ENCODE assay signal across 29 cellular contexts in the genomic region with DNA sequence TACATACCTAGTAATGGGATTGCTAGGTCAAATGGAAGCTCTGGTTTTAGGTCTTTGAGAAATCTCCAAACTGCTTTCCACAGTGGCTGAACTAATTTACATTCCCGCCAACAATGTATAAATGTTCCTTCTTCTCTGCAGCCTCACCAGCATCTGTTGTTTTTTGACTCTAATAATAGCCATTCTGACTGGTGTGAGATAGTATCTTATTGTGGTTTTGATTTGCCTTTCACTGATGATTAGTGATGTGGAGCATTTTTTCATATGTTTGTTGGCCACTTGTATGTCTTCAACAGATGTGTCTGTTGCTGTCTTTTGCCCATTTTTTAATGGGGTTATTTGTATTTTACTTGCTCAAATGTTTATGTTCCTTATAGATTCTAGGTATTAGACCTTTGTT.
DNase-seq lines count a peak whose midpoint lies in the region; TF ChIP-seq lines count a peak whose summit lies in the region.
"Had no signal": no experiment of that assay in that cellular context is flagged by ENCODE, and none has a peak within 500 bp of the region (broad histone marks: within the 10 kb centered on the region; RNA-seq: fewer than 3 reads in every experiment).

No MANE protein-coding gene starts in this region.

- peak overlapping the region; percentile 66 for H3K4me2 ChIP-seq in OCI-LY7 (ENCODE audit: low read length)
- H3K4me2 ChIP-seq in skeletal muscle satellite cell (ENCODE audit: low read length): no peak overlapping the region

- H3K4me3 ChIP-seq in OCI-LY7 (ENCODE audit: low read depth, low read length, poor library complexity, severe bottlenecking) (peak overlapping the region; percentile 46), fibroblast of the aortic adventitia (ENCODE audit: low read depth, low read length) (no peak overlapping the region), skeletal muscle satellite cell (ENCODE audit: low read length) (no peak overlapping the region)
- H3K4me3 ChIP-seq: right lobe of liver, thyroid gland had no signal

- H4K20me1 ChIP-seq in OCI-LY7 (ENCODE audit: insufficient read depth, low read length): no peaks in the 10 kb centered on the region

- H3K27me3 ChIP-seq in skeletal muscle satellite cell (ENCODE audit: control insufficient read depth, insufficient read depth, low read length): no peaks in the 10 kb centered on the region
- H3K27me3 ChIP-seq: right lobe of liver, thyroid gland had no signal

- H3K36me3 ChIP-seq in OCI-LY7 (ENCODE audit: insufficient read depth, low read length) (peaks cover 32% of the 10 kb centered on the region), skeletal muscle satellite cell (ENCODE audit: insufficient read depth, low read length) (no peaks in the 10 kb centered on the region)
- H3K36me3 ChIP-seq: right lobe of liver, thyroid gland had no signal

- peaks cover 34% of the 10 kb centered on the region for H3K9me3 ChIP-seq in OCI-LY7 (ENCODE audit: low read length)
- H3K9me3 ChIP-seq in skeletal muscle satellite cell (replicated peaks; ENCODE audit: low read length): no peaks in the 10 kb centered on the region
- H3K9me3 ChIP-seq: right lobe of liver, thyroid gland had no signal

- POLR2A ChIA-PET in OCI-LY7 (lab: Charles Lee): interaction anchor here (1.3 kb wide), 1 partner anchor 35 kb away, joined by 3 read pairs; no protein-coding TSS in a partner anchor

- H3K9me2 ChIP-seq in OCI-LY7 (ENCODE audit: insufficient read depth, low read length): no peaks in the 10 kb centered on the region

- CTCF ChIA-PET in OCI-LY7 (lab: Charles Lee; ENCODE audit: unreplicated experiment): no interaction called here

- no peak for TF ChIP-seq CTCF in OCI-LY7 (conservative IDR thresholded peaks at IDR 0.05; ENCODE audit: low read length)
- TF ChIP-seq CTCF in fibroblast of the aortic adventitia (IDR thresholded peaks at IDR 0.05; ENCODE audit: insufficient read depth, low read length): no peak

- DNase-seq in EL (peak; percentile 51), OCI-LY7 (ENCODE audit: low spot score) (peak; percentile 84), fibroblast of the aortic adventitia (ENCODE audit: low read depth) (peak; percentile 26), NCI-H1048 (lab: John Stamatoyannopoulos, UW) (no peak), posterior vena cava (ENCODE audit: low spot score) (no peak), NCI-H128 (lab: John Stamatoyannopoulos, UW; ENCODE audit: unreplicated experiment) (no peak)
- DNase-seq: activated CD4-positive, alpha-beta T cell treated with anti-CD3 and anti-CD28 coated beads, Interleukin-2, amount 10 ng/mL, durations not matched to agents 24 days and 14 days; activated CD8-positive, alpha-beta memory T cell treated with anti-CD3 and anti-CD28 coated beads for 24 hours; activated T-cell treated with anti-CD3 and anti-CD28 coated beads for 4 hours; amniotic stem cell; Calu3; DMS79 treated with DMSO at 0.1 percent for 48 hours; hypothalamus; KG1; left cardiac atrium; MM.1S; NCI-H1436; NCI-H2081 treated with DMSO at 0.1 percent for 48 hours; NCI-H226; NCI-H526 treated with DMSO at 0.1 percent for 48 hours; NK-92 treated with Interleukin-12 subunit alpha and Interleukin-12 subunit beta, amount 100 ng/mL, for 24 hours; posterior cingulate gyrus; right lobe of liver; Right ventricle myocardium superior; stimulated activated CD4-positive, alpha-beta T cell treated with anti-CD3 and anti-CD28 coated beads, Interleukin-4, amount 100 ng/mL, for 24 hours; SW 1271; thyroid gland had no signal

- H3K4me1 ChIP-seq in OCI-LY7 (ENCODE audit: insufficient read depth, low read length, poor library complexity, severe bottlenecking) (peaks cover 81% of the 10 kb centered on the region), skeletal muscle satellite cell (ENCODE audit: control insufficient read depth, insufficient read depth, low read length) (peaks cover 43% of the 10 kb centered on the region)
- H3K4me1 ChIP-seq: right lobe of liver, thyroid gland had no signal

- BruUV-seq in OCI-LY7 (replicated peaks; lab: Mats Ljungman, UMichigan): no TSS peak

- H2AFZ ChIP-seq in OCI-LY7 (ENCODE audit: low read length): peak overlapping the region; percentile 64; the same call in 1 of the 2 replicates

- intact Hi-C loops in OCI-LY7 (cut with micrococcal nuclease; ENCODE audit: unreplicated experiment): loop anchor here (2.0 kb wide), 1 partner anchor 27 kb away; no protein-coding TSS in a partner anchor
- intact Hi-C loops in posterior vena cava (cut with DNase I): no loop called here

- peak overlapping the region; percentile 95 for H3K27ac ChIP-seq in OCI-LY7 (ENCODE audit: low read depth, low read length, poor library complexity, severe bottlenecking)
- H3K27ac ChIP-seq: right lobe of liver, thyroid gland, VCaP had no signal

- H3K9ac ChIP-seq in skeletal muscle satellite cell (ENCODE audit: low read depth, low read length): peak overlapping the region; percentile 86

- H3K79me2 ChIP-seq in OCI-LY7 (ENCODE audit: insufficient read depth, low read depth, low read length): no peaks in the 10 kb centered on the region

Comparison
In these comparisons a context has a peak if more than half of its experiments do, and no peak if none do; other contexts are left out.
1. DNase-seq: peak in EL (single experiment), OCI-LY7 (single experiment) and fibroblast of the aortic adventitia (single experiment); none in NCI-H1048 (single experiment), posterior vena cava (single experiment) and NCI-H128 (single experiment).